In the genomic region with DNA sequence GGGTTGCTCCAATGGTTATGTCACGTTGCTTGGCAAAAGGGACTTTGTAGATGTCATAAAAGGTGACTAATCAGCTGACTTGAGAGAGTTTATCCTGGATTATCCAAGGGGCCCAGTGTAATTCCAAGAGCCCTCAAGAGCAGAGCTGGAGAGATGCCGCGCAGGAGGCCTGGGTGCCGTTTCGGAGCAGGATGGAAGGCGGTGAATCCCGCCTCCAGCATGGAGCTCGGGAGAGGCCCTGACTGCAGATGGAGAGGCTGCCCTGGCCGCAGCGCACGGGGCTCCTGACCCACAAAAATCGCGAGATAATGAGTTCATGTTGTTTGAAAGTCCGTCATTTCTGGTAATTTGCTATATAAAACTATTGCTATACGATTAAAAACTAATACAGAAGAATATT, we compare ENCODE assay signal across 19 cellular contexts.
DNase-seq lines count a peak whose midpoint lies in the region; ATAC-seq and FAIRE-seq lines count a peak whose summit lies in the region.
"Had no signal": no experiment of that assay in that cellular context is flagged by ENCODE, and none has a peak within 500 bp of the region (broad histone marks: within the 10 kb centered on the region; RNA-seq: fewer than 3 reads in every experiment).

No MANE protein-coding gene starts in this region.

- no peaks in the 10 kb centered on the region for H3K27me3 Mint-ChIP-seq in stimulated activated naive B cell treated with anti-CD40 and anti-IgM and Interleukin-4, amounts not matched to agents 10 μg/mL and 1 μg/mL and 100 μg/mL, for 72 hours
- H3K27me3 Mint-ChIP-seq: CD4-positive, alpha-beta memory T cell had no signal

- no peak overlapping the region for H3K4me3 Mint-ChIP-seq in stimulated activated naive B cell treated with anti-CD40 and anti-IgM and Interleukin-4, amounts not matched to agents 10 μg/mL and 1 μg/mL and 100 μg/mL, for 72 hours
- H3K4me3 Mint-ChIP-seq: CD4-positive, alpha-beta memory T cell had no signal

- DNase-seq in NCI-H82 (lab: John Stamatoyannopoulos, UW) (peak; percentile 86), NCI-H82 treated with DMSO at 0.1 percent for 48 hours (lab: John Stamatoyannopoulos, UW; ENCODE audit: unreplicated experiment) (peak; percentile 44), mesenteric fat pad (ENCODE audit: low spot score) (peak; percentile 53), Kasumi-1 (lab: John Stamatoyannopoulos, UW) (no peak), pons (ENCODE audit: low spot score) (no peak), small intestine (no peak)
- no peak for DNase-seq in stimulated activated naive B cell treated with anti-CD40 and anti-IgM and Interleukin-4, amounts not matched to agents 10 μg/mL and 1 μg/mL and 100 μg/mL, for 72 hours
- DNase-seq: C1 segment of cervical spinal cord; Calu3; CD4-positive, alpha-beta memory T cell; COR-L47; DND-41; GM23248; H7; HCEC 1CT had no signal

- peaks cover 4 to 25% of the 10 kb centered on the region in 2 donors for H3K36me3 Mint-ChIP-seq in stimulated activated naive B cell treated with anti-CD40 and anti-IgM and Interleukin-4, amounts not matched to agents 10 μg/mL and 1 μg/mL and 100 μg/mL, for 72 hours

- H3K9me3 ChIP-seq in small intestine (ENCODE audit: control insufficient read depth, low read depth), result no peaks in the 10 kb centered on the region

- H3K9me3 Mint-ChIP-seq in stimulated activated naive B cell treated with anti-CD40 and anti-IgM and Interleukin-4, amounts not matched to agents 10 μg/mL and 1 μg/mL and 100 μg/mL, for 72 hours, result no peaks in the 10 kb centered on the region
- H3K9me3 Mint-ChIP-seq: CD4-positive, alpha-beta memory T cell had no signal

- 89 to 93% (median 90%) methylated on average over 15 of the region's 15 CpGs for WGBS in small intestine, 3 donors

- H3K27ac ChIP-seq in small intestine (ENCODE audit: low read depth in 1 of 2, low read length in 1 of 2), result no peak overlapping the region
- H3K27ac ChIP-seq: GM23248 had no signal

- H3K27ac Mint-ChIP-seq in stimulated activated naive B cell treated with anti-CD40 and anti-IgM and Interleukin-4, amounts not matched to agents 10 μg/mL and 1 μg/mL and 100 μg/mL, for 72 hours, result peak overlapping the region; percentile 25
- H3K27ac Mint-ChIP-seq: CD4-positive, alpha-beta memory T cell had no signal

- peaks cover 0 to 2% of the 10 kb centered on the region in 2 donors for H3K4me1 ChIP-seq in small intestine (ENCODE audit: control insufficient read depth in 2 of 2, insufficient read depth in 1 of 2, low read depth in 1 of 2, low read length in 1 of 2)

- no peaks in the 10 kb centered on the region for H3K27me3 ChIP-seq in small intestine (ENCODE audit: control insufficient read depth in 2 of 2, insufficient read depth in 2 of 2, low read length in 2 of 2)

- ATAC-seq in stimulated activated naive B cell treated with anti-CD40 and anti-IgM and Interleukin-4, amounts not matched to agents 10 μg/mL and 1 μg/mL and 100 μg/mL, for 72 hours (replicated peaks), result no peak

- FAIRE-seq in small intestine (lab: Jason Lieb, UNC), result no peak
- FAIRE-seq: G401.6, GM12892, GM19239, H1 had no signal

- peaks cover 39 to 42% of the 10 kb centered on the region in 2 donors for H3K4me1 Mint-ChIP-seq in stimulated activated naive B cell treated with anti-CD40 and anti-IgM and Interleukin-4, amounts not matched to agents 10 μg/mL and 1 μg/mL and 100 μg/mL, for 72 hours

- H3K4me3 ChIP-seq in small intestine (ENCODE audit: low read depth in 1 of 2, low read length in 2 of 2), result no peak overlapping the region
- H3K4me3 ChIP-seq: GM23248 had no signal

- no peaks in the 10 kb centered on the region for H3K36me3 ChIP-seq in small intestine (ENCODE audit: control insufficient read depth in 2 of 2, insufficient read depth in 2 of 2, low read length in 2 of 2)

Comparison
In these comparisons a context has a peak if more than half of its experiments do, and no peak if none do; other contexts are left out.
1. DNase-seq: peak in NCI-H82 (single experiment), NCI-H82 treated with DMSO at 0.1 percent for 48 hours (single experiment) and mesenteric fat pad (single experiment); none in stimulated activated naive B cell treated with anti-CD40 and anti-IgM and Interleukin-4, amounts not matched to agents 10 μg/mL and 1 μg/mL and 100 μg/mL, for 72 hours (single experiment), Kasumi-1 (0 of 2), pons (single experiment) and small intestine (single experiment).